In the genomic region with DNA sequence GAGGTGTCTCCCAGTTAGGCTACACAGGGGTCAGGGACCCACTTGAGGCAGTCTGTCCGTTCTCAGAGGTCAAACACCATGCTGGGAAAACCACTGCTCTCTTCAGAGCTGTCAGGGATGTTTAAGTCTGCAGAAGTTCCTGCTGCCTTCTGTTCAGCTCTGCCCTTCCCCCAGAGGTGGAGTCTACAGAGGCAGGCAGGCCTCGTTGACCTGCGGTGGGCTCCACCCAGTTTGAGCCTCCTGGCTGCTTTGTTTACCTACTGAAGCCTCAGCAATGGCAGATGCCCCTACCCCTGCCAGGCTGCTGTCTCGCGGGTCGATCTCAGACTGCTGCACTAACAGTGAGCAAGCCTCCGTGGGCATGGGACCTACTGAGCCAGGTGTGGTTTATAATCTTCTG, we compare ENCODE assay signal across 31 cellular contexts.
"Had no signal": no experiment of that assay in that cellular context is flagged by ENCODE, and none has a peak within 500 bp of the region (broad histone marks: within the 10 kb centered on the region; RNA-seq: fewer than 3 reads in every experiment).

No MANE protein-coding gene starts in this region.

- H3K9me3 Mint-ChIP-seq: type B pancreatic cell had no signal

- ATAC-seq: esophagus mucosa; gastrocnemius medialis; left colon; left ventricle myocardium superior; lower lobe of right lung; mucosa of descending colon; natural killer cell treated with Interleukin-12 subunit alpha and Interleukin-12 subunit beta and Interleukin-15 and Interleukin-18, amount 100 ng/mL, for 72 hours; psoas muscle; right cardiac atrium; stimulated activated memory B cell treated with anti-CD40 and anti-IgM and Interleukin-4, amounts not matched to agents 10 μg/mL and 1 μg/mL and 100 μg/mL, for 72 hours; stimulated activated naive CD8-positive, alpha-beta T cell treated with anti-CD3 and anti-CD28 coated beads, Interleukin-15, Interleukin-2, amounts not matched to agents 100 U/mL and 50 U/mL, for 24 hours had no signal

- H3K27me3 Mint-ChIP-seq: naive B cell; natural killer cell treated with Interleukin-12 subunit alpha and Interleukin-12 subunit beta and Interleukin-15 and Interleukin-18, amount 100 ng/mL, for 72 hours; stimulated activated memory B cell treated with anti-CD40 and anti-IgM and Interleukin-4, amounts not matched to agents 10 μg/mL and 1 μg/mL and 100 μg/mL, for 72 hours; type B pancreatic cell had no signal

- H3K4me3 Mint-ChIP-seq: immature natural killer cell; mesothelial cell of epicardium; natural killer cell treated with Interleukin-12 subunit alpha and Interleukin-12 subunit beta and Interleukin-15 and Interleukin-18, amount 100 ng/mL, for 72 hours; neural crest cell; stimulated activated memory B cell treated with anti-CD40 and anti-IgM and Interleukin-4, amounts not matched to agents 10 μg/mL and 1 μg/mL and 100 μg/mL, for 72 hours; type B pancreatic cell had no signal

- H3K27ac Mint-ChIP-seq: immature natural killer cell; mesothelial cell of epicardium; natural killer cell treated with Interleukin-12 subunit alpha and Interleukin-12 subunit beta and Interleukin-15 and Interleukin-18, amount 100 ng/mL, for 72 hours; stimulated activated memory B cell treated with anti-CD40 and anti-IgM and Interleukin-4, amounts not matched to agents 10 μg/mL and 1 μg/mL and 100 μg/mL, for 72 hours; type B pancreatic cell had no signal

- H3K9me3 ChIP-seq: gastrocnemius medialis, lower lobe of right lung, mucosa of descending colon, ovary, psoas muscle, testis had no signal

- H3K27ac ChIP-seq: epithelial cell of prostate, gastrocnemius medialis, lower lobe of right lung, ovary, psoas muscle, sigmoid colon, testis, tibial artery had no signal

- H3K4me3 ChIP-seq: gastrocnemius medialis, lower lobe of right lung, mucosa of descending colon, ovary, psoas muscle, sigmoid colon, testis, tibial artery had no signal

- DNase-seq: cerebellar nuclear complex; cortex of kidney; foreskin fibroblast; gastrocnemius medialis; head of caudate nucleus; immature natural killer cell; islet precursor cell; kidney glomerular epithelial cell; left colon; left ventricle myocardium superior; lower lobe of right lung; mucosa of descending colon; naive B cell; nucleus accumbens; ovary; posterior cingulate gyrus; psoas muscle; right cardiac atrium; sigmoid colon; stimulated activated CD4-positive, alpha-beta T cell treated with anti-CD3 and anti-CD28 coated beads, Interleukin-4, amount 100 ng/mL, for 4 hours; stimulated activated naive CD8-positive, alpha-beta T cell treated with anti-CD3 and anti-CD28 coated beads, Interleukin-15, Interleukin-2, amounts not matched to agents 100 U/mL and 50 U/mL, for 24 hours; substantia nigra; testis; tibial artery had no signal

- H3K4me1 ChIP-seq: gastrocnemius medialis, lower lobe of right lung, psoas muscle, sigmoid colon, testis had no signal

- H3K36me3 Mint-ChIP-seq: type B pancreatic cell had no signal

- H3K27me3 ChIP-seq: gastrocnemius medialis, ovary, sigmoid colon, testis, tibial artery had no signal

- H3K36me3 ChIP-seq: gastrocnemius medialis, lower lobe of right lung, ovary, sigmoid colon, tibial artery had no signal

- H3K4me1 Mint-ChIP-seq: immature natural killer cell, neural crest cell had no signal
